ENCODE assay signal across 1 cellular context in genomic region chr1:27342778-27343638, GRCh38.
TF ChIP-seq lines count a peak whose summit lies in the region.

No MANE protein-coding gene starts in this region.

TF ChIP-seq in HepG2, 621 proteins besides CTCF, POLR2A, EP300 and RAD21 (continues in another document):
- TF ChIP-seq ZNF556 (CRISPR knock-in tag; IDR thresholded peaks at IDR 0.05; ENCODE audit: borderline replicate concordance) (no peak), DBP (CRISPR knock-in tag; IDR thresholded peaks at IDR 0.05; ENCODE audit: not compliant biosample characterization) (no peak), FOXP1 (IDR thresholded peaks at IDR 0.05) (no peak), FOXP1 (CRISPR knock-in tag; IDR thresholded peaks at IDR 0.05) (no peak), DDIT3 (CRISPR knock-in tag; IDR thresholded peaks at IDR 0.05) (no peak), ZSCAN12 (CRISPR knock-in tag; IDR thresholded peaks at IDR 0.05) (no peak), MBNL3 (CRISPR knock-in tag; conservative IDR thresholded peaks at IDR 0.05) (no peak), BRD4 (CRISPR knock-in tag; IDR thresholded peaks at IDR 0.05) (peak; percentile 70), SIX1 (CRISPR knock-in tag; IDR thresholded peaks at IDR 0.05; ENCODE audit: borderline replicate concordance) (no peak), GZF1 (CRISPR knock-in tag; IDR thresholded peaks at IDR 0.05) (peak; percentile 87), NCOA2 (CRISPR knock-in tag; IDR thresholded peaks at IDR 0.05) (no peak), ZNF567 (CRISPR knock-in tag; IDR thresholded peaks at IDR 0.05; ENCODE audit: borderline replicate concordance) (no peak), TEAD2 (CRISPR knock-in tag; IDR thresholded peaks at IDR 0.05) (no peak), NR2F6 (IDR thresholded peaks at IDR 0.05) (no peak), NR2F6 (CRISPR knock-in tag; IDR thresholded peaks at IDR 0.05) (peak; percentile 35), HCFC1 (IDR thresholded peaks at IDR 0.05; ENCODE audit: low read depth, low read length) (no peak), ZNF646 (CRISPR knock-in tag; IDR thresholded peaks at IDR 0.05) (peak; percentile 93), ZFY (CRISPR knock-in tag; IDR thresholded peaks at IDR 0.05) (peak; percentile 80), ZNF235 (CRISPR knock-in tag; IDR thresholded peaks at IDR 0.05; ENCODE audit: borderline replicate concordance) (no peak), TFE3 (CRISPR knock-in tag; IDR thresholded peaks at IDR 0.05) (0 out of 2 replicates have a peak, but pooled peaks have one; percentile 28), ZNF317 (CRISPR knock-in tag; IDR thresholded peaks at IDR 0.05) (0 out of 2 replicates have a peak, but pooled peaks have one; percentile 48), ZNF766 (CRISPR knock-in tag; IDR thresholded peaks at IDR 0.05; ENCODE audit: borderline replicate concordance) (no peak), YEATS4 (CRISPR knock-in tag; IDR thresholded peaks at IDR 0.05; ENCODE audit: borderline replicate concordance) (peak; percentile 79), KLF13 (CRISPR knock-in tag; IDR thresholded peaks at IDR 0.05) (no peak), IRF9 (CRISPR knock-in tag; IDR thresholded peaks at IDR 0.05; ENCODE audit: borderline replicate concordance) (no peak; the same call in 1 of the 2 replicates), CENPT (CRISPR knock-in tag; IDR thresholded peaks at IDR 0.05; ENCODE audit: low read depth) (0 out of 2 replicates have a peak, but pooled peaks have one; percentile 33), TOPORS (CRISPR knock-in tag; IDR thresholded peaks at IDR 0.05) (0 out of 2 replicates have a peak, but pooled peaks have one; percentile 27), SP2 (CRISPR knock-in tag; IDR thresholded peaks at IDR 0.05) (no peak), ZNF614 (CRISPR knock-in tag; IDR thresholded peaks at IDR 0.05; ENCODE audit: borderline replicate concordance) (no peak), NCOR1 (IDR thresholded peaks at IDR 0.05; ENCODE audit: borderline replicate concordance, low read length) (no peak), NR2F2 (IDR thresholded peaks at IDR 0.05; ENCODE audit: borderline replicate concordance, low read depth) (no peak)
- TF ChIP-seq, protein P1, sequence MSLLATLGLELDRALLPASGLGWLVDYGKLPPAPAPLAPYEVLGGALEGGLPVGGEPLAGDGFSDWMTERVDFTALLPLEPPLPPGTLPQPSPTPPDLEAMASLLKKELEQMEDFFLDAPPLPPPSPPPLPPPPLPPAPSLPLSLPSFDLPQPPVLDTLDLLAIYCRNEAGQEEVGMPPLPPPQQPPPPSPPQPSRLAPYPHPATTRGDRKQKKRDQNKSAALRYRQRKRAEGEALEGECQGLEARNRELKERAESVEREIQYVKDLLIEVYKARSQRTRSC (CRISPR knock-in tag; IDR thresholded peaks at IDR 0.05; ENCODE audit: low read depth) = no peak
- TF ChIP-seq, protein P2, sequence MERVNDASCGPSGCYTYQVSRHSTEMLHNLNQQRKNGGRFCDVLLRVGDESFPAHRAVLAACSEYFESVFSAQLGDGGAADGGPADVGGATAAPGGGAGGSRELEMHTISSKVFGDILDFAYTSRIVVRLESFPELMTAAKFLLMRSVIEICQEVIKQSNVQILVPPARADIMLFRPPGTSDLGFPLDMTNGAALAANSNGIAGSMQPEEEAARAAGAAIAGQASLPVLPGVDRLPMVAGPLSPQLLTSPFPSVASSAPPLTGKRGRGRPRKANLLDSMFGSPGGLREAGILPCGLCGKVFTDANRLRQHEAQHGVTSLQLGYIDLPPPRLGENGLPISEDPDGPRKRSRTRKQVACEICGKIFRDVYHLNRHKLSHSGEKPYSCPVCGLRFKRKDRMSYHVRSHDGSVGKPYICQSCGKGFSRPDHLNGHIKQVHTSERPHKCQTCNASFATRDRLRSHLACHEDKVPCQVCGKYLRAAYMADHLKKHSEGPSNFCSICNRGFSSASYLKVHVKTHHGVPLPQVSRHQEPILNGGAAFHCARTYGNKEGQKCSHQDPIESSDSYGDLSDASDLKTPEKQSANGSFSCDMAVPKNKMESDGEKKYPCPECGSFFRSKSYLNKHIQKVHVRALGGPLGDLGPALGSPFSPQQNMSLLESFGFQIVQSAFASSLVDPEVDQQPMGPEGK (CRISPR knock-in tag; IDR thresholded peaks at IDR 0.05) = 0 out of 2 replicates have a peak, but pooled peaks have one; percentile 9
- TF ChIP-seq, protein P3, sequence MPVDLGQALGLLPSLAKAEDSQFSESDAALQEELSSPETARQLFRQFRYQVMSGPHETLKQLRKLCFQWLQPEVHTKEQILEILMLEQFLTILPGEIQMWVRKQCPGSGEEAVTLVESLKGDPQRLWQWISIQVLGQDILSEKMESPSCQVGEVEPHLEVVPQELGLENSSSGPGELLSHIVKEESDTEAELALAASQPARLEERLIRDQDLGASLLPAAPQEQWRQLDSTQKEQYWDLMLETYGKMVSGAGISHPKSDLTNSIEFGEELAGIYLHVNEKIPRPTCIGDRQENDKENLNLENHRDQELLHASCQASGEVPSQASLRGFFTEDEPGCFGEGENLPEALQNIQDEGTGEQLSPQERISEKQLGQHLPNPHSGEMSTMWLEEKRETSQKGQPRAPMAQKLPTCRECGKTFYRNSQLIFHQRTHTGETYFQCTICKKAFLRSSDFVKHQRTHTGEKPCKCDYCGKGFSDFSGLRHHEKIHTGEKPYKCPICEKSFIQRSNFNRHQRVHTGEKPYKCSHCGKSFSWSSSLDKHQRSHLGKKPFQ (CRISPR knock-in tag; IDR thresholded peaks at IDR 0.05; ENCODE audit: insufficient replicate concordance) = no peak
- TF ChIP-seq, protein P4, sequence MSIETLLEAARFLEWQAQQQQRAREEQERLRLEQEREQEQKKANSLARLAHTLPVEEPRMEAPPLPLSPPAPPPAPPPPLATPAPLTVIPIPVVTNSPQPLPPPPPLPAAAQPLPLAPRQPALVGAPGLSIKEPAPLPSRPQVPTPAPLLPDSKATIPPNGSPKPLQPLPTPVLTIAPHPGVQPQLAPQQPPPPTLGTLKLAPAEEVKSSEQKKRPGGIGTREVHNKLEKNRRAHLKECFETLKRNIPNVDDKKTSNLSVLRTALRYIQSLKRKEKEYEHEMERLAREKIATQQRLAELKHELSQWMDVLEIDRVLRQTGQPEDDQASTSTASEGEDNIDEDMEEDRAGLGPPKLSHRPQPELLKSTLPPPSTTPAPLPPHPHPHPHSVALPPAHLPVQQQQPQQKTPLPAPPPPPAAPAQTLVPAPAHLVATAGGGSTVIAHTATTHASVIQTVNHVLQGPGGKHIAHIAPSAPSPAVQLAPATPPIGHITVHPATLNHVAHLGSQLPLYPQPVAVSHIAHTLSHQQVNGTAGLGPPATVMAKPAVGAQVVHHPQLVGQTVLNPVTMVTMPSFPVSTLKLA (IDR thresholded peaks at IDR 0.05) = no peak
- TF ChIP-seq, protein P5, sequence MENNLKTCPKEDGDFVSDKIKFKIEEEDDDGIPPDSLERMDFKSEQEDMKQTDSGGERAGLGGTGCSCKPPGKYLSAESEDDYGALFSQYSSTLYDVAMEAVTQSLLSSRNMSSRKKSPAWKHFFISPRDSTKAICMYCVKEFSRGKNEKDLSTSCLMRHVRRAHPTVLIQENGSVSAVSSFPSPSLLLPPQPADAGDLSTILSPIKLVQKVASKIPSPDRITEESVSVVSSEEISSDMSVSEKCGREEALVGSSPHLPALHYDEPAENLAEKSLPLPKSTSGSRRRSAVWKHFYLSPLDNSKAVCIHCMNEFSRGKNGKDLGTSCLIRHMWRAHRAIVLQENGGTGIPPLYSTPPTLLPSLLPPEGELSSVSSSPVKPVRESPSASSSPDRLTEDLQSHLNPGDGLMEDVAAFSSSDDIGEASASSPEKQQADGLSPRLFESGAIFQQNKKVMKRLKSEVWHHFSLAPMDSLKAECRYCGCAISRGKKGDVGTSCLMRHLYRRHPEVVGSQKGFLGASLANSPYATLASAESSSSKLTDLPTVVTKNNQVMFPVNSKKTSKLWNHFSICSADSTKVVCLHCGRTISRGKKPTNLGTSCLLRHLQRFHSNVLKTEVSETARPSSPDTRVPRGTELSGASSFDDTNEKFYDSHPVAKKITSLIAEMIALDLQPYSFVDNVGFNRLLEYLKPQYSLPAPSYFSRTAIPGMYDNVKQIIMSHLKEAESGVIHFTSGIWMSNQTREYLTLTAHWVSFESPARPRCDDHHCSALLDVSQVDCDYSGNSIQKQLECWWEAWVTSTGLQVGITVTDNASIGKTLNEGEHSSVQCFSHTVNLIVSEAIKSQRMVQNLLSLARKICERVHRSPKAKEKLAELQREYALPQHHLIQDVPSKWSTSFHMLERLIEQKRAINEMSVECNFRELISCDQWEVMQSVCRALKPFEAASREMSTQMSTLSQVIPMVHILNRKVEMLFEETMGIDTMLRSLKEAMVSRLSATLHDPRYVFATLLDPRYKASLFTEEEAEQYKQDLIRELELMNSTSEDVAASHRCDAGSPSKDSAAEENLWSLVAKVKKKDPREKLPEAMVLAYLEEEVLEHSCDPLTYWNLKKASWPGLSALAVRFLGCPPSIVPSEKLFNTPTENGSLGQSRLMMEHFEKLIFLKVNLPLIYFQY (CRISPR knock-in tag; IDR thresholded peaks at IDR 0.05; ENCODE audit: borderline replicate concordance) = peak; percentile 49; the same call in 1 of the 2 replicates
